ENCODE assay signal across 9 cellular contexts in the genomic region with DNA sequence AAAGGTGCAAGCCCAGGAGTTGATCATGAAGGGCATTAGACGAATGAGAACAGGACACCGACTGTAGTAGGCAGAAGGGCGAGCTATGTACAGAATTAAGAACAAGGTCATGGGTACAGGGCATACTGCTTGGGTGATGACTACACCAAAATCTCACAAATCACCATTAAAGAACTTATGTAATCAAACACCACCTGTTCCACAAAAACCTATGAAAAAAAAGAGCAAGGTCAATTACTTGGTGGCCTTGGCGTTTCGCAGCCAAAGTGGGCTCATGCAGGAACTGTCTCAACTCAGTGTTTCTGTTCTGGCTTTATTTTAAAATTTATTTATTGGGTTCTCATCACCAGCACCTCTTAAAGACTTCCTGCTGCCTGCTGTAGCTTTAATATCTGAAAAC. TPM values are rescaled to one million over a fixed set of nuclear protein-coding genes. Genes with fewer than 3 reads are reported as not detected.
DNase-seq lines count a peak whose midpoint lies in the region; ATAC-seq and TF ChIP-seq lines count a peak whose summit lies in the region.
"Had no signal": no experiment of that assay in that cellular context is flagged by ENCODE, and none has a peak within 500 bp of the region (broad histone marks: within the 10 kb centered on the region; RNA-seq: fewer than 3 reads in every experiment).

No MANE protein-coding gene starts in this region.

- no peaks in the 10 kb centered on the region for H3K36me3 ChIP-seq in GM23338 (ENCODE audit: insufficient read depth)

- no peak overlapping the region for H3K27ac Mint-ChIP-seq in GM23338
- H3K27ac Mint-ChIP-seq in T-cell = peak overlapping the region; percentile 91 to 96
- peak overlapping the region; percentile 91 to 97 (median 94) for H3K27ac Mint-ChIP-seq in immature natural killer cell
- peak overlapping the region; percentile 93 for H3K27ac Mint-ChIP-seq in stimulated activated memory B cell treated with anti-CD40 and anti-IgM and Interleukin-4, amounts not matched to agents 10 μg/mL and 1 μg/mL and 100 μg/mL, for 72 hours

- H3F3A ChIP-seq in GM23338 (replicated peaks; ENCODE audit: low read depth) = peaks cover 8% of the 10 kb centered on the region

- no peak overlapping the region for H3K27ac ChIP-seq in GM23338 (ENCODE audit: low read depth)

- POLR2A ChIA-PET in T-cell (lab: Charles Lee) = interaction anchor here in 1 of 2 donors (0.7 to 0.8 kb wide), 3 partner anchors 61 to 144 kb away, joined by 3 to 4 read pairs (median 4); no protein-coding TSS in a partner anchor

- no peaks in the 10 kb centered on the region for H3K79me2 ChIP-seq in GM23338 (replicated peaks; ENCODE audit: insufficient read depth)

- DNase-seq in GM23338 (ENCODE audit: low spot score) = no peak
- DNase-seq in T-cell = no peak
- DNase-seq in immature natural killer cell = no peak
- DNase-seq in activated CD4-positive, CD25-positive, alpha-beta regulatory T cell treated with anti-CD3 and anti-CD28 coated beads, Interleukin-2, amount 50 U/mL, for 72 hours = no peak
- DNase-seq in NCI-H187 treated with DMSO at 0.1 percent for 48 hours (lab: John Stamatoyannopoulos, UW) = no peak
- DNase-seq in GF-D8 (lab: John Stamatoyannopoulos, UW) = no peak
- DNase-seq: NCI-H510A treated with DMSO at 0.1 percent for 48 hours; stimulated activated CD4-positive, alpha-beta T cell treated with anti-CD3 and anti-CD28 coated beads, Interleukin-2, amount 100 ng/mL, for 48 hours had no signal

- H3K9me2 ChIP-seq in GM23338 (ENCODE audit: insufficient read depth) = no peaks in the 10 kb centered on the region

- no peak overlapping the region for H2AFZ ChIP-seq in GM23338

- no peak overlapping the region for H3K4me2 ChIP-seq in GM23338

- H3K4me3 ChIP-seq in GM23338 = no peak overlapping the region

- peaks cover 19% of the 10 kb centered on the region for H3K27me3 Mint-ChIP-seq in GM23338 (ENCODE audit: insufficient read depth, low read depth, poor library complexity)
- H3K27me3 Mint-ChIP-seq in T-cell = no peaks in the 10 kb centered on the region
- H3K27me3 Mint-ChIP-seq in immature natural killer cell (ENCODE audit: low read depth in 3 of 3) = peaks cover 8 to 17% (median 14%) of the 10 kb centered on the region in 3 donors
- no peaks in the 10 kb centered on the region for H3K27me3 Mint-ChIP-seq in stimulated activated memory B cell treated with anti-CD40 and anti-IgM and Interleukin-4, amounts not matched to agents 10 μg/mL and 1 μg/mL and 100 μg/mL, for 72 hours

- H3K36me3 Mint-ChIP-seq in GM23338 (ENCODE audit: low read depth) = no peaks in the 10 kb centered on the region; the same call in 2 of the 3 replicates
- peaks cover 3% of the 10 kb centered on the region for H3K36me3 Mint-ChIP-seq in T-cell
- H3K36me3 Mint-ChIP-seq in immature natural killer cell = peaks cover 0 to 2% (median 0%) of the 10 kb centered on the region in 3 donors
- no peaks in the 10 kb centered on the region for H3K36me3 Mint-ChIP-seq in stimulated activated memory B cell treated with anti-CD40 and anti-IgM and Interleukin-4, amounts not matched to agents 10 μg/mL and 1 μg/mL and 100 μg/mL, for 72 hours

- no peak for ATAC-seq in GM23338
- ATAC-seq in T-cell (replicated peaks in 1 of 4) = no peak
- ATAC-seq in stimulated activated memory B cell treated with anti-CD40 and anti-IgM and Interleukin-4, amounts not matched to agents 10 μg/mL and 1 μg/mL and 100 μg/mL, for 72 hours = no peak

- H3K27me3 ChIP-seq in GM23338 (ENCODE audit: insufficient read depth) = peaks cover 29% of the 10 kb centered on the region

- CTCF ChIA-PET in T-cell (lab: Charles Lee) = interaction anchor here (0.6 to 1.6 kb wide), 9 partner anchors 27 to 184 kb away, joined by 3 to 6 read pairs (median 3); partner anchors contain the start of gene SGO1 (in 1 of the 2)

- no peak for TF ChIP-seq CTCF in GM23338 (conservative IDR thresholded peaks at IDR 0.05; ENCODE audit: low read depth in 2 of 2)

- no peaks in the 10 kb centered on the region; the same call in 1 of the 2 replicates for H4K20me1 ChIP-seq in GM23338 (replicated peaks; ENCODE audit: insufficient read depth)

- H3K4me1 Mint-ChIP-seq in GM23338 (peaks cover 16% of the 10 kb centered on the region), T-cell (peaks cover 67 to 73% (median 67%) of the 10 kb centered on the region in 3 donors), immature natural killer cell (peaks cover 68 to 81% of the 10 kb centered on the region in 2 donors)
- peaks cover 60% of the 10 kb centered on the region for H3K4me1 Mint-ChIP-seq in stimulated activated memory B cell treated with anti-CD40 and anti-IgM and Interleukin-4, amounts not matched to agents 10 μg/mL and 1 μg/mL and 100 μg/mL, for 72 hours

- H3K4me3 Mint-ChIP-seq in GM23338 = peak overlapping the region; percentile 89; the same call in 1 of the 3 replicates
- peak overlapping the region; percentile 97 to 100 (median 97) for H3K4me3 Mint-ChIP-seq in T-cell
- H3K4me3 Mint-ChIP-seq in immature natural killer cell = peak overlapping the region; percentile 91 to 98 (median 96)
- peak overlapping the region; percentile 21 for H3K4me3 Mint-ChIP-seq in stimulated activated memory B cell treated with anti-CD40 and anti-IgM and Interleukin-4, amounts not matched to agents 10 μg/mL and 1 μg/mL and 100 μg/mL, for 72 hours

- H3K4me1 ChIP-seq in GM23338 (ENCODE audit: insufficient read depth) = peaks cover 14% of the 10 kb centered on the region

- H3K9me3 Mint-ChIP-seq in GM23338 (no peaks in the 10 kb centered on the region; the same call in 2 of the 3 replicates), T-cell (no peaks in the 10 kb centered on the region), immature natural killer cell (no peaks in the 10 kb centered on the region)
- no peaks in the 10 kb centered on the region for H3K9me3 Mint-ChIP-seq in stimulated activated memory B cell treated with anti-CD40 and anti-IgM and Interleukin-4, amounts not matched to agents 10 μg/mL and 1 μg/mL and 100 μg/mL, for 72 hours

TF ChIP-seq in GM23338, 12 proteins besides CTCF, POLR2A, EP300 and RAD21 (continues in another document):
- TF ChIP-seq EZH2phosphoT487 (IDR thresholded peaks at IDR 0.05; ENCODE audit: unreplicated experiment) (no peak), ZNF114 (CRISPR knock-in tag; IDR thresholded peaks at IDR 0.05) (no peak)

RNA-seq across cellular contexts. Expression of gene KAT2B, which starts 2.1 kb away (rescaled TPM):
- total RNA-seq in GM23338 (2014; rRNA removed; shearing (Covaris generic)) = 1.7 and 4.4 TPM in 2 replicates
- polyA plus RNA-seq in GM23338 (2016; fragmentation: Nextera tagmentation; extraction: Ambion mirVana) = 1.3 and 1.7 TPM in 2 replicates
- 10 to 100 TPM; 49.5 to 98.8 (median 80.8) TPM for total RNA-seq in T-cell
- 10 to 100 TPM in 1 of 3 donors, 1 to 10 TPM in 2; 2.5 to 12.0 (median 5.8) TPM for polyA plus RNA-seq in immature natural killer cell

RNA-seq across cellular contexts. Expression of gene PP2D1, which starts 30.3 kb away (rescaled TPM):
- not detected in 2 replicates for total RNA-seq in GM23338 (2014; rRNA removed; shearing (Covaris generic))
- polyA plus RNA-seq in GM23338 (2016; fragmentation: Nextera tagmentation; extraction: Ambion mirVana) (0.40 and 0.42 TPM in 2 replicates), immature natural killer cell (under 1 TPM; 0.19 to 0.91 (median 0.34) TPM)
- total RNA-seq in T-cell = not detected

Comparison
In these comparisons a context has a peak if more than half of its experiments do, and no peak if none do; other contexts are left out.
1. H3K4me3 Mint-ChIP-seq: peak in every context shown above with its lines; median percentile 97 in T-cell; 96 in immature natural killer cell; 89 in GM23338; 21 in stimulated activated memory B cell treated with anti-CD40 and anti-IgM and Interleukin-4, amounts not matched to agents 10 μg/mL and 1 μg/mL and 100 μg/mL, for 72 hours.